8 cellular contexts compared by ENCODE assay signal in the genomic region with DNA sequence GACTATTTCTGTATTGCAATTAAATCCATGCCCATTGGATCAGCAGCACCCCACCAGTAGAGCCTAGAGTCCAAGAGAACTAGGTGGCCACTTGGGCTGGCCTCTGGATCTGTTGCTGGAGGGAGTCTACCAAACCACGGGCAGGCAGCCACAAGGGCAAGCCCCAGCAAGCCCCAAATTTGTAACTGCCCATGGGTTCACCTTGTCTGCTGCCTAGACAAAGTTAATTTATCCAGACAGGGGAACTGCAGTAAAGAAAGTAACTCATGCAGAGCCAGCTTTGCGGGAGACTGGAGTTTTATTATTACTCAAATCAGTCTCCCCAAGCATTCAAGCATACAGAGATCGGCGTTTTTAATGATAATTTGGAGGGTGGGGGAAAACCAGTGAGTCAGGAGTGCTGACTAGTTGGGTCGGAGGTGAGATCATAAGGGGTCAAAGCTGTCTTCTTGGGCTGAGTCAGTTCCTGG.
DNase-seq lines count a peak whose midpoint lies in the region; ATAC-seq and TF ChIP-seq lines count a peak whose summit lies in the region.

No MANE protein-coding gene starts in this region.

- H3K36me3 ChIP-seq in HEK293 (ENCODE audit: control insufficient read depth in 2 of 2, insufficient read depth in 1 of 2, low read length in 2 of 2): no peaks in the 10 kb centered on the region
- H3K36me3 ChIP-seq in PC-3 (ENCODE audit: low read depth, low read length): no peaks in the 10 kb centered on the region
- no peaks in the 10 kb centered on the region for H3K36me3 ChIP-seq in Peyer's patch

- no peaks in the 10 kb centered on the region for H4K20me1 ChIP-seq in PC-3 (ENCODE audit: low read length)

- no peak for TF ChIP-seq CTCF in HEK293 (tag by site-specific recombination; IDR thresholded peaks at IDR 0.05)
- TF ChIP-seq CTCF in PC-3 (conservative IDR thresholded peaks at IDR 0.05; ENCODE audit: low read depth, low read length): no peak
- no peak for TF ChIP-seq CTCF in Peyer's patch (IDR thresholded peaks at IDR 0.05)

- CTCF ChIA-PET in HEK293 (lab: Yijun Ruan, JAX): no interaction called here
- CTCF ChIA-PET in PC-3 (lab: Charles Lee): no interaction called here

- no peak overlapping the region for H3K27ac ChIP-seq in HEK293 (ENCODE audit: extremely low read depth, low read depth, low read length)
- H3K27ac ChIP-seq in PC-3 (ENCODE audit: low read length): no peak overlapping the region
- no peak overlapping the region for H3K27ac ChIP-seq in Peyer's patch

- POLR2A ChIA-PET in HEK293 (lab: Yijun Ruan, JAX): no interaction called here
- POLR2A ChIA-PET in PC-3 (lab: Charles Lee; ENCODE audit: unreplicated experiment): no interaction called here

- H3K9me2 ChIP-seq in PC-3 (replicated peaks; ENCODE audit: low read length): no peaks in the 10 kb centered on the region

- no peak overlapping the region for H2AFZ ChIP-seq in PC-3 (ENCODE audit: low read length)

- H3K27me3 ChIP-seq in PC-3 (ENCODE audit: low read length) (peaks cover 21% of the 10 kb centered on the region; the same call in 1 of the 2 replicates), Peyer's patch (no peaks in the 10 kb centered on the region)

- H3K9ac ChIP-seq in PC-3 (ENCODE audit: low read length): no peak overlapping the region

- H3K4me3 ChIP-seq in HEK293 (ENCODE audit: low read depth, low read length): no peak overlapping the region
- no peak overlapping the region for H3K4me3 ChIP-seq in PC-3 (ENCODE audit: low read length)
- H3K4me3 ChIP-seq in Peyer's patch: no peak overlapping the region

- no peaks in the 10 kb centered on the region for H3K79me2 ChIP-seq in PC-3 (ENCODE audit: low read length)

- no TSS peak for BruUV-seq in PC-3 (replicated peaks; lab: Mats Ljungman, UMichigan)

- DNase-seq in PC-3 (peak; percentile 16), NCI-H2029 treated with DMSO at 0.1 percent for 48 hours (lab: John Stamatoyannopoulos, UW) (no peak), Peyer's patch (no peak), NCI-H1417 (lab: John Stamatoyannopoulos, UW) (no peak), NCI-H510A (lab: John Stamatoyannopoulos, UW) (no peak)
- DNase-seq in stimulated activated CD4-positive, alpha-beta T cell treated with anti-CD3 and anti-CD28 coated beads, Interleukin-12 subunit alpha, Interleukin-12 subunit beta, amount 100 ng/mL, for 4 hours: peak; percentile 5

- no peaks in the 10 kb centered on the region for H3F3A ChIP-seq in PC-3 (ENCODE audit: low read length, unreplicated experiment)

- intact Hi-C loops in PC-3 (cut with micrococcal nuclease): no loop called here

- TF ChIP-seq POLR2A in Peyer's patch (IDR thresholded peaks at IDR 0.05): no peak

- no peaks in the 10 kb centered on the region for H3K9me3 ChIP-seq in HEK293 (ENCODE audit: control insufficient read depth, insufficient read depth, low read depth, low read length)
- no peaks in the 10 kb centered on the region for H3K9me3 ChIP-seq in PC-3 (ENCODE audit: low read length)
- no peaks in the 10 kb centered on the region for H3K9me3 ChIP-seq in Peyer's patch

- ATAC-seq in GM18867 (IDR thresholded peaks at IDR 0.05; ENCODE audit: unreplicated experiment) (peak; percentile 68), PC-3 (no peak)

- H3K4me2 ChIP-seq in PC-3 (ENCODE audit: low read length): no peak overlapping the region

- H3K4me1 ChIP-seq in HEK293 (ENCODE audit: control insufficient read depth, insufficient read depth, low read length) (no peaks in the 10 kb centered on the region), PC-3 (ENCODE audit: insufficient read depth, low read length) (no peaks in the 10 kb centered on the region; the same call in 1 of the 2 replicates), Peyer's patch (no peaks in the 10 kb centered on the region)

TF ChIP-seq in HEK293, 187 proteins besides CTCF, POLR2A, EP300 and RAD21:
- TF ChIP-seq YY1 (tag by site-specific recombination; IDR thresholded peaks at IDR 0.05): no peak
- no peak for TF ChIP-seq ZXDB (tag by site-specific recombination; IDR thresholded peaks at IDR 0.05)
- no peak for TF ChIP-seq ZNF221 (tag by site-specific recombination; IDR thresholded peaks at IDR 0.05; ENCODE audit: borderline replicate concordance)
- TF ChIP-seq ZIC2 (tag by site-specific recombination; IDR thresholded peaks at IDR 0.05): peak; percentile 32; the same call in 1 of the 2 replicates

Comparison
In these comparisons a context has a peak if more than half of its experiments do, and no peak if none do; other contexts are left out.
1. DNase-seq: peak in PC-3 (single experiment) and stimulated activated CD4-positive, alpha-beta T cell treated with anti-CD3 and anti-CD28 coated beads, Interleukin-12 subunit alpha, Interleukin-12 subunit beta, amount 100 ng/mL, for 4 hours (single experiment); none in NCI-H2029 treated with DMSO at 0.1 percent for 48 hours (single experiment), Peyer's patch (0 of 3), NCI-H1417 (0 of 3) and NCI-H510A (single experiment).